Comparison of ENCODE assay signal across 13 cellular contexts in genomic region chr2:173763641-173764040, GRCh38.
DNase-seq lines count a peak whose midpoint lies in the region; ATAC-seq and TF ChIP-seq lines count a peak whose summit lies in the region.
"Had no signal": no experiment of that assay in that cellular context is flagged by ENCODE, and none has a peak within 500 bp of the region (broad histone marks: within the 10 kb centered on the region; RNA-seq: fewer than 3 reads in every experiment).

No MANE protein-coding gene starts in this region.

- H3K27ac Mint-ChIP-seq in memory B cell, result peak overlapping the region; percentile 18
- no peak overlapping the region for H3K27ac Mint-ChIP-seq in activated CD8-positive, alpha-beta T cell treated with anti-CD3 and anti-CD28 coated beads for 36 hours
- H3K27ac Mint-ChIP-seq: HFFc6 had no signal

- H3K4me1 Mint-ChIP-seq in memory B cell, result no peaks in the 10 kb centered on the region
- H3K4me1 Mint-ChIP-seq in activated CD8-positive, alpha-beta T cell treated with anti-CD3 and anti-CD28 coated beads for 36 hours (ENCODE audit: low read depth), result no peaks in the 10 kb centered on the region
- H3K4me1 Mint-ChIP-seq: CD4-positive, alpha-beta memory T cell had no signal

- no peak overlapping the region for H3K4me3 Mint-ChIP-seq in memory B cell
- H3K4me3 Mint-ChIP-seq in activated CD8-positive, alpha-beta T cell treated with anti-CD3 and anti-CD28 coated beads for 36 hours, result no peak overlapping the region
- H3K4me3 Mint-ChIP-seq: CD4-positive, alpha-beta memory T cell; HFFc6 had no signal

- no peaks in the 10 kb centered on the region for H3K27me3 Mint-ChIP-seq in memory B cell
- peaks cover 3% of the 10 kb centered on the region for H3K27me3 Mint-ChIP-seq in activated CD8-positive, alpha-beta T cell treated with anti-CD3 and anti-CD28 coated beads for 36 hours

- CTCF ChIA-PET in activated CD8-positive, alpha-beta T cell treated with anti-CD3 and anti-CD28 coated beads for 36 hours (lab: Charles Lee), result no interaction called here

- H3K36me3 Mint-ChIP-seq in memory B cell, result no peaks in the 10 kb centered on the region
- H3K36me3 Mint-ChIP-seq in activated CD8-positive, alpha-beta T cell treated with anti-CD3 and anti-CD28 coated beads for 36 hours (ENCODE audit: low read depth), result no peaks in the 10 kb centered on the region
- H3K36me3 Mint-ChIP-seq: CD4-positive, alpha-beta memory T cell had no signal

- no peak overlapping the region for H3K4me3 ChIP-seq in LNCaP clone FGC (ENCODE audit: low read depth, low read length)

- no peaks in the 10 kb centered on the region for H3K9me3 Mint-ChIP-seq in memory B cell
- H3K9me3 Mint-ChIP-seq in activated CD8-positive, alpha-beta T cell treated with anti-CD3 and anti-CD28 coated beads for 36 hours, result no peaks in the 10 kb centered on the region
- H3K9me3 Mint-ChIP-seq: CD4-positive, alpha-beta memory T cell; HFFc6 had no signal

- ATAC-seq in memory B cell (ENCODE audit: low read depth) (no peak), HG03108 (IDR thresholded peaks at IDR 0.05; ENCODE audit: unreplicated experiment) (no peak)
- no peak for ATAC-seq in activated CD8-positive, alpha-beta T cell treated with anti-CD3 and anti-CD28 coated beads for 36 hours

- intact Hi-C loops in activated CD8-positive, alpha-beta T cell treated with anti-CD3 and anti-CD28 coated beads for 36 hours (cut with micrococcal nuclease), result no loop called here

- TF ChIP-seq CTCF in LNCaP clone FGC (IDR thresholded peaks at IDR 0.05; ENCODE audit: control insufficient read depth, extremely low read depth, insufficient read depth), result 0 out of 2 replicates have a peak, but pooled peaks have one; percentile 12
- TF ChIP-seq CTCF in activated CD8-positive, alpha-beta T cell treated with anti-CD3 and anti-CD28 coated beads for 36 hours (IDR thresholded peaks at IDR 0.05), result no peak

- DNase-seq in NCI-H510A treated with DMSO at 0.1 percent for 48 hours (lab: John Stamatoyannopoulos, UW) (peak; percentile 86), NCI-H510A (lab: John Stamatoyannopoulos, UW) (no peak), LNCaP clone FGC (ENCODE audit: low read depth) (no peak), memory B cell (ENCODE audit: low spot score in 2 of 2) (no peak)
- no peak for DNase-seq in activated CD4-positive, alpha-beta T cell treated with anti-CD3 and anti-CD28 coated beads, Interleukin-2, amount 50 U/mL, for 48 hours
- no peak for DNase-seq in activated CD8-positive, alpha-beta T cell treated with anti-CD3 and anti-CD28 coated beads for 36 hours
- DNase-seq: ACHN; CD4-positive, alpha-beta memory T cell; DND-41; GDM1; HCEC 1CT; HFFc6 had no signal

- POLR2A ChIA-PET in activated CD8-positive, alpha-beta T cell treated with anti-CD3 and anti-CD28 coated beads for 36 hours (lab: Charles Lee), result no interaction called here
